ENCODE assay signal across 29 cellular contexts in genomic region chr3:103372031-103372430, GRCh38.
"Had no signal": no experiment of that assay in that cellular context is flagged by ENCODE, and none has a peak within 500 bp of the region (broad histone marks: within the 10 kb centered on the region; RNA-seq: fewer than 3 reads in every experiment).

No MANE protein-coding gene starts in this region.

- H3K36me3 ChIP-seq: ascending aorta, breast epithelium, cardiac muscle cell, colonic mucosa, esophagus squamous epithelium, gastroesophageal sphincter had no signal

- H3K4me1 ChIP-seq: ascending aorta, breast epithelium, colonic mucosa, esophagus squamous epithelium, gastroesophageal sphincter had no signal

- H3K4me3 ChIP-seq: ascending aorta, breast epithelium, cardiac muscle cell, colonic mucosa, esophagus squamous epithelium, gastroesophageal sphincter had no signal

- H3K27ac ChIP-seq: ascending aorta, breast epithelium, cardiac muscle cell, colonic mucosa, epithelial cell of prostate, esophagus squamous epithelium, gastroesophageal sphincter, VCaP had no signal

- H3K9me3 ChIP-seq: ascending aorta, breast epithelium, colonic mucosa, esophagus squamous epithelium, gastroesophageal sphincter had no signal

- ATAC-seq: activated CD8-positive, alpha-beta memory T cell treated with anti-CD3 and anti-CD28 coated beads, Interleukin-2, amount 10 ng/mL, durations not matched to agents 7 days and 5 days; activated CD8-positive, alpha-beta T cell treated with anti-CD3 and anti-CD28 coated beads, Interleukin-2, amount 10 ng/mL, durations not matched to agents 7 days and 5 days; activated naive CD4-positive, alpha-beta T cell treated with anti-CD3 and anti-CD28 coated beads, Interleukin-2, amount 50 U/mL, for 72 hours; activated T-cell treated with anti-CD3 and anti-CD28 coated beads, Interleukin-2, amount 50 U/mL, for 72 hours; gastroesophageal sphincter; WTC11 had no signal

- H3K27me3 ChIP-seq: ascending aorta, breast epithelium, cardiac muscle cell, colonic mucosa, esophagus squamous epithelium, gastroesophageal sphincter had no signal

- DNase-seq: activated CD4-positive, alpha-beta T cell treated with anti-CD3 and anti-CD28 coated beads for 1 hour; activated CD4-positive, alpha-beta T cell treated with anti-CD3 and anti-CD28 coated beads for 4 hours; activated CD4-positive, alpha-beta T cell treated with anti-CD3 and anti-CD28 coated beads, Interleukin-2, amount 50 U/mL, for 1 hour; activated CD4-positive, alpha-beta T cell treated with anti-CD3 and anti-CD28 coated beads, Interleukin-2, amount 50 U/mL, for 48 hours; activated CD8-positive, alpha-beta memory T cell treated with anti-CD3 and anti-CD28 coated beads, Interleukin-2, amount 10 ng/mL, durations not matched to agents 7 days and 5 days; activated CD8-positive, alpha-beta memory T cell treated with anti-CD3 and anti-CD28 coated beads, Interleukin-2, amount 50 U/mL, for 4 hours; activated CD8-positive, alpha-beta T cell treated with anti-CD3 and anti-CD28 coated beads, Interleukin-2, amount 10 ng/mL, durations not matched to agents 7 days and 5 days; activated gamma-delta T cell; activated naive CD4-positive, alpha-beta T cell; activated naive CD4-positive, alpha-beta T cell treated with anti-CD3 and anti-CD28 coated beads, Interleukin-2, amount 10 ng/mL, durations not matched to agents 7 days and 5 days; activated naive CD8-positive, alpha-beta T cell treated with anti-CD3 and anti-CD28 coated beads, Interleukin-2, amount 10 ng/mL, durations not matched to agents 7 days and 5 days; activated T-cell treated with anti-CD3 and anti-CD28 coated beads, Interleukin-2, amount 50 U/mL, for 24 hours; activated T-cell treated with anti-CD3 and anti-CD28 coated beads, Interleukin-2, amount 50 U/mL, for 72 hours; central memory CD4-positive, alpha-beta T cell; cerebellar nuclear complex; colonic mucosa; effector CD8-positive, alpha-beta T cell; esophagus squamous epithelium; foreskin melanocyte; head of caudate nucleus; T-helper 2 cell had no signal
